Comparison of ENCODE assay signal across 21 cellular contexts in the genomic region with DNA sequence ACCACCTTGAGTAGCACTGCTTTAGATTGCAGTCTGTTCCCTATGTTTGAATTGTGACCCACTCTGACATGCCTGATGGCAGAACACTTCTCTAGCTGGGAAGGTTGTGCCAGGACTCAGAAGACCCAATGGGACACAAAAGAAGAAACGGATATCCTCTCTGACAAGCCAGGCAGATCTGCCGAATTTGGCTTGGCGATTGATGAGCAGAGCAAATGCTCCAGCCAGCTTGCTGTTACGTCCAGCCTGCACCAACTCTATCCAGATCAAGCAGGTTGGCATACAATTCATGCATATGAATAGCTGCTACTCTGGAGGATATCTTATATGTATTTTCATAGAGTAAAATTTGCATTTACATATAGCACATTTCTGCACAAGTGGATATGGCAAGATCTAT.
DNase-seq lines count a peak whose midpoint lies in the region; ATAC-seq and TF ChIP-seq lines count a peak whose summit lies in the region.
"Had no signal": no experiment of that assay in that cellular context is flagged by ENCODE, and none has a peak within 500 bp of the region (broad histone marks: within the 10 kb centered on the region; RNA-seq: fewer than 3 reads in every experiment).

No MANE protein-coding gene starts in this region.

- no peaks in the 10 kb centered on the region for H3K4me1 ChIP-seq in SJCRH30
- H3K4me1 ChIP-seq: Caco-2 had no signal

- peak; percentile 34 for DNase-seq in NCI-H2029 (lab: John Stamatoyannopoulos, UW)
- no peak for DNase-seq in NCI-H2029 treated with DMSO at 0.1 percent for 48 hours (lab: John Stamatoyannopoulos, UW)
- DNase-seq in NCI-H2081 treated with DMSO at 0.1 percent for 48 hours (lab: John Stamatoyannopoulos, UW): peak; percentile 27
- DNase-seq in dorsolateral prefrontal cortex: no peak
- peak; percentile 36 for DNase-seq in superior temporal gyrus (ENCODE audit: extremely low spot score)
- no peak for DNase-seq in SJCRH30
- DNase-seq: 8988T; Caco-2; CD4-positive, alpha-beta memory T cell; DMS 273 treated with DMSO at 0.1 percent for 48 hours; GDM1; KG1; NCI-H1694 treated with DMSO at 0.1 percent for 48 hours; NCI-H226; SIG-M5; T-helper 1 cell had no signal

- H3K4me3 ChIP-seq in dorsolateral prefrontal cortex (no peak overlapping the region), SJCRH30 (no peak overlapping the region)
- H3K4me3 ChIP-seq: BLaER1 treated with 17β-estradiol and CSF1 and Interleukin-3, amounts not matched to agents 10 nM and 100 nM; HAP-1 had no signal

- ATAC-seq in GM21825 (IDR thresholded peaks at IDR 0.05; ENCODE audit: unreplicated experiment): no peak
- no peak for ATAC-seq in GM19397 (IDR thresholded peaks at IDR 0.05; ENCODE audit: unreplicated experiment)

- H3K27me3 ChIP-seq in dorsolateral prefrontal cortex (no peaks in the 10 kb centered on the region), SJCRH30 (no peaks in the 10 kb centered on the region; the same call in 1 of the 2 replicates)
- H3K27me3 ChIP-seq: BLaER1 treated with 17β-estradiol and CSF1 and Interleukin-3, amounts not matched to agents 10 nM and 100 nM had no signal

- intact Hi-C loops in dorsolateral prefrontal cortex (cut with DNase I): loop anchor here in 1 of 2 donors (5.0 kb wide), 1 partner anchor 103 kb away; the partner anchor contains the start of gene PEX5L

- H3K9me3 ChIP-seq in SJCRH30 (replicated peaks): no peaks in the 10 kb centered on the region
- H3K9me3 ChIP-seq: Caco-2, HAP-1 had no signal

- H3K27ac ChIP-seq in dorsolateral prefrontal cortex (peak overlapping the region in 50 of 59 donors; percentile 11 to 82 (median 57)), SJCRH30 (no peak overlapping the region)
- H3K27ac ChIP-seq: BLaER1 treated with 17β-estradiol and CSF1 and Interleukin-3, amounts not matched to agents 10 nM and 100 nM; RWPE1 had no signal

- no peak for TF ChIP-seq CTCF in dorsolateral prefrontal cortex (IDR thresholded peaks at IDR 0.05 in 54 of 56, conservative IDR thresholded peaks at IDR 0.05 in 2 of 56; ENCODE audit: low read depth in 1 of 56, partially characterized antibody in 56 of 56)

- no peaks in the 10 kb centered on the region for H3K36me3 ChIP-seq in SJCRH30
- H3K36me3 ChIP-seq: BLaER1 treated with 17β-estradiol and CSF1 and Interleukin-3, amounts not matched to agents 10 nM and 100 nM; HAP-1 had no signal

Comparison
In these comparisons a context has a peak if more than half of its experiments do, and no peak if none do; other contexts are left out.
1. DNase-seq: peak in NCI-H2029 (single experiment), NCI-H2081 treated with DMSO at 0.1 percent for 48 hours (single experiment) and superior temporal gyrus (single experiment); none in NCI-H2029 treated with DMSO at 0.1 percent for 48 hours (single experiment), dorsolateral prefrontal cortex (0 of 10) and SJCRH30 (0 of 2).